In genomic region chr17:18920911-18921441, GRCh38 we compare ENCODE assay signal across 11 cellular contexts. TPM values are rescaled to one million over a fixed set of nuclear protein-coding genes. Genes with fewer than 3 reads are reported as not detected.
DNase-seq lines count a peak whose midpoint lies in the region; ATAC-seq and TF ChIP-seq lines count a peak whose summit lies in the region.
"Had no signal": no experiment of that assay in that cellular context is flagged by ENCODE, and none has a peak within 500 bp of the region (broad histone marks: within the 10 kb centered on the region; RNA-seq: fewer than 3 reads in every experiment).

No MANE protein-coding gene starts in this region.

- H3K27ac Mint-ChIP-seq in chondrocyte (ENCODE audit: unreplicated experiment) (peak overlapping the region; percentile 79), H9 (no peak overlapping the region), glutamatergic neuron (ENCODE audit: unreplicated experiment) (no peak overlapping the region)

- H3K4me2 ChIP-seq in H9 (ENCODE audit: insufficient read depth, insufficient read length, low read length): no peak overlapping the region

- DNase-seq in KBM-7: peak; percentile 27
- DNase-seq in chondrocyte (ENCODE audit: low spot score): no peak
- peak; percentile 34 for DNase-seq in retinal pigment epithelial cell (ENCODE audit: low read depth)
- DNase-seq in NOMO-1 (lab: John Stamatoyannopoulos, UW; ENCODE audit: unreplicated experiment in 2 of 2): no peak
- DNase-seq in H9: no peak
- no peak for DNase-seq in glutamatergic neuron
- DNase-seq: activated CD4-positive, CD25-positive, alpha-beta regulatory T cell treated with anti-CD3 and anti-CD28 coated beads, Interleukin-2, amount 50 U/mL, for 72 hours; NCI-H1105 treated with DMSO at 0.1 percent for 48 hours; uterus had no signal

- no peak overlapping the region for H3K4me3 ChIP-seq in retinal pigment epithelial cell (ENCODE audit: low read length)
- H3K4me3 ChIP-seq: uterus had no signal

- H3K79me2 ChIP-seq in H9 (ENCODE audit: insufficient read depth, low read length): no peaks in the 10 kb centered on the region

- no peak overlapping the region for H4K5ac ChIP-seq in H9 (ENCODE audit: insufficient read length, low read depth, low read length)

- ATAC-seq in GM18867 (IDR thresholded peaks at IDR 0.05; ENCODE audit: unreplicated experiment): peak; percentile 37

- in situ Hi-C loops in KBM-7 (cut with MboI; ENCODE audit: low pct_unique_long_range_greater_than_20kb, low sequenced_read_pairs): no loop called here

- no peak overlapping the region for H2BK20ac ChIP-seq in H9 (ENCODE audit: low read depth, low read length, poor library complexity, severe bottlenecking)

- H2BK120ac ChIP-seq in H9 (ENCODE audit: low read depth, low read length, poor library complexity, severe bottlenecking): no peak overlapping the region

- no peak overlapping the region for H3K18ac ChIP-seq in H9 (ENCODE audit: insufficient read length, low read depth, low read length)

- no peak overlapping the region for H4K91ac ChIP-seq in H9 (ENCODE audit: insufficient read length, low read depth, low read length)

- no peak overlapping the region for H3K9ac ChIP-seq in H9 (ENCODE audit: extremely low read depth, insufficient read length, low read length)

- no peak overlapping the region for H3K23ac ChIP-seq in H9 (ENCODE audit: insufficient read length, low read depth, low read length)

- H3K23me2 ChIP-seq in H9 (ENCODE audit: insufficient read length, low read depth, low read length, poor library complexity, severe bottlenecking): no peaks in the 10 kb centered on the region

- no peak overlapping the region for H2BK15ac ChIP-seq in H9 (ENCODE audit: low read depth, low read length)

- no peak overlapping the region for H3T11ph ChIP-seq in H9 (ENCODE audit: low read length)

- H3K14ac ChIP-seq in H9 (ENCODE audit: insufficient read depth, low read length): no peak overlapping the region

- H3K36me3 Mint-ChIP-seq in chondrocyte (ENCODE audit: low read depth) (peaks cover 17% of the 10 kb centered on the region), H9 (ENCODE audit: insufficient read depth in 1 of 3, low read depth in 3 of 3) (peaks cover 18 to 40% (median 38%) of the 10 kb centered on the region in 3 experiments; a peak in 6 of 7 replicates), glutamatergic neuron (ENCODE audit: unreplicated experiment) (no peaks in the 10 kb centered on the region)

- no peak overlapping the region for H2BK5ac ChIP-seq in H9 (ENCODE audit: insufficient read length, low read length)

- no peak overlapping the region for H3K27ac ChIP-seq in H9 (ENCODE audit: insufficient read length, low read depth, low read length)
- H3K27ac ChIP-seq: uterus had no signal

- no peaks in the 10 kb centered on the region for H3K79me1 ChIP-seq in H9 (ENCODE audit: insufficient read depth, low read depth, low read length, poor library complexity, severe bottlenecking)

- no peak overlapping the region for H3K4ac ChIP-seq in H9 (ENCODE audit: low read depth, low read length)

- no peaks in the 10 kb centered on the region for H3K27me3 ChIP-seq in H9 (ENCODE audit: insufficient read depth, low read length)
- H3K27me3 ChIP-seq: uterus had no signal

- H4K20me1 ChIP-seq in H9 (ENCODE audit: control insufficient read depth, insufficient read depth, insufficient read length): no peaks in the 10 kb centered on the region

- no peak overlapping the region for H2BK12ac ChIP-seq in H9 (ENCODE audit: insufficient read length, low read depth, low read length)

- no peak overlapping the region for H2AK5ac ChIP-seq in H9 (ENCODE audit: insufficient read length, low read length)

- H3K27me3 Mint-ChIP-seq in chondrocyte (ENCODE audit: low read depth): no peaks in the 10 kb centered on the region
- H3K27me3 Mint-ChIP-seq in H9 (ENCODE audit: low read depth): no peaks in the 10 kb centered on the region; the same call in 1 of the 2 replicates
- peaks cover 2% of the 10 kb centered on the region for H3K27me3 Mint-ChIP-seq in glutamatergic neuron (ENCODE audit: unreplicated experiment)

- H3K9me3 ChIP-seq in H9 (ENCODE audit: control insufficient read depth, low read depth, low read length): no peaks in the 10 kb centered on the region
- H3K9me3 ChIP-seq: uterus had no signal

- no peaks in the 10 kb centered on the region; the same call in 1 of the 2 replicates for H3K4me1 ChIP-seq in H9 (ENCODE audit: insufficient read depth, low read length)

- no CpG with 5 or more reads among the region's 6 CpGs for WGBS in H9 (ENCODE audit: extremely low coverage, insufficient read length, low lambda C conversion rate)

- H3K4me1 Mint-ChIP-seq in chondrocyte (ENCODE audit: low read depth): peaks cover 26% of the 10 kb centered on the region
- peaks cover 4 to 9% of the 10 kb centered on the region in 2 experiments for H3K4me1 Mint-ChIP-seq in H9
- peaks cover 3% of the 10 kb centered on the region for H3K4me1 Mint-ChIP-seq in glutamatergic neuron (ENCODE audit: low read depth, unreplicated experiment)

- H4K8ac ChIP-seq in H9 (replicated peaks; ENCODE audit: insufficient read length, low read depth, low read length): no peak overlapping the region

- H3K4me3 Mint-ChIP-seq in chondrocyte (ENCODE audit: unreplicated experiment) (no peak overlapping the region), H9 (no peak overlapping the region), glutamatergic neuron (ENCODE audit: unreplicated experiment) (no peak overlapping the region)

- no peak overlapping the region for H3K56ac ChIP-seq in H9 (ENCODE audit: insufficient read length, low read depth, low read length)

- TF ChIP-seq CTCF in chondrocyte (IDR thresholded peaks at IDR 0.05) (no peak), retinal pigment epithelial cell (conservative IDR thresholded peaks at IDR 0.05; ENCODE audit: low read depth, low read length) (no peak), H9 (conservative IDR thresholded peaks at IDR 0.05) (no peak), glutamatergic neuron (IDR thresholded peaks at IDR 0.05; ENCODE audit: partially characterized antibody, unreplicated experiment) (no peak)

- H3K9me3 Mint-ChIP-seq in chondrocyte (ENCODE audit: low read depth) (no peaks in the 10 kb centered on the region), H9 (no peaks in the 10 kb centered on the region), glutamatergic neuron (ENCODE audit: unreplicated experiment) (no peaks in the 10 kb centered on the region)

- no peak overlapping the region for H2AFZ ChIP-seq in H9 (ENCODE audit: low read length)

RNA-seq across cellular contexts. Expression of gene SLC5A10, which starts 31.0 kb away (rescaled TPM):
- not detected in 3 replicates for total RNA-seq in chondrocyte
- not detected in 2 replicates for total RNA-seq in H9 (2021)
- total RNA-seq in glutamatergic neuron (ENCODE audit: unreplicated experiment): not detected
- total RNA-seq: epithelial cell of proximal tubule, uterus had no signal

Comparison
In these comparisons a context has a peak if more than half of its experiments do, and no peak if none do; other contexts are left out.
1. DNase-seq: peak in KBM-7 (single experiment) and retinal pigment epithelial cell (single experiment); none in chondrocyte (single experiment), NOMO-1 (0 of 2), H9 (single experiment) and glutamatergic neuron (single experiment).